8 cellular contexts compared by ENCODE assay signal in the genomic region with DNA sequence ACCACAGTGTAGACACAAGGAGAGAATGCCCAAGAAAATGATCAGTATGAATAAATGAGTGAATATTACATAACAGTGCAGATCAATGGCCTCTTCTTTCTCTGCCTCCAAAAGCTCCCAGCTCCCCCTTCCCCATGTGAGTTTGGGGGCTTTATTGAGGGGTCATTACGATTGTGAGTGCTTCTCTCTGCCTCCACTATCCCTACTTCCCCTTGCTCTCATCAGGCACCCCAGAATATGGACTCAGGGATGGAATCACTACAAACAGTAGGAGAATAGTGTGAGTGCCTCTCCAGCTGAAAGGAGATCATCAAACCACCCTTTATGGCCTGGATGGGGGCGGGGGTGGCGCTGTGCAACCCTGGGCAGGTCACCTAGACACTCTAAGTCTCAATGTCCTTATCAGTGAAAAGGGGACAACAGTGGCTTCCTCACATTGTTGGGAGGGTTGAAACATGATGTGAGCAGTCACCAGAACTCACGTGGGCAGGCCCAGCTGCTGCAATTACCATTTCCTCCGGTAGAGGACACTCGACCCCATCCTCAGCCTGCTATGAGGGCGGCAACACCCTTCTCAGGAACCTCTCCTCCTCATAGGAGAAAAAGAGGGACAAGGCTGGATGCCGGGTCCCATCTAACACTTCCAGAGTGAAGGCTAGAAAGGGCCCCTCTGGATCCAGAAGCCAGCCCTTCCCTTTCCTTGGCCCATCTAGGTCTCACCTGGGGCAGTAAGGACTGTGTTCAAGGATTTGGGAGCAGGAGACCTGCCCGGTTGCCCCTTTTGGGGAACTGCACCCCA. TPM values are rescaled to one million over a fixed set of nuclear protein-coding genes. Genes with fewer than 3 reads are reported as not detected.
A peak's percentile ranks its signal among the peaks of the same experiment; 100 is the strongest.
DNase-seq lines count a peak whose midpoint lies in the region; ATAC-seq and TF ChIP-seq lines count a peak whose summit lies in the region.

No MANE protein-coding gene starts in this region.

- H3K4me3 Mint-ChIP-seq in T-helper 17 cell, result peak overlapping the region; percentile 41

- WGBS in aorta, 2 donors, result 14 to 16% methylated on average over 9 of the region's 9 CpGs

- H3K27me3 ChIP-seq in AG04450 (ENCODE audit: control insufficient read depth, insufficient read depth, low read length) (peaks cover 26% of the 10 kb centered on the region), left ventricle myocardium inferior (ENCODE audit: low read depth) (peaks cover 39% of the 10 kb centered on the region), aorta (ENCODE audit: control insufficient read depth in 1 of 2, insufficient read depth in 2 of 2, low read length in 1 of 2) (no peaks in the 10 kb centered on the region)

- peaks cover 5% of the 10 kb centered on the region for H3K4me1 Mint-ChIP-seq in T-helper 17 cell

- H3K4me1 ChIP-seq in left ventricle myocardium inferior, result peaks cover 36% of the 10 kb centered on the region
- H3K4me1 ChIP-seq in aorta (ENCODE audit: control insufficient read depth in 1 of 2, insufficient read depth in 2 of 2, low read length in 2 of 2), result no peaks in the 10 kb centered on the region

- H3K27ac Mint-ChIP-seq in T-helper 17 cell, result peak overlapping the region; percentile 51

- POLR2A ChIA-PET in AG04450 (lab: Yijun Ruan, JAX), result interaction anchor here (0.9 kb wide), 1 partner anchor 55 kb away, joined by 3 read pairs; no protein-coding TSS in a partner anchor

- no peaks in the 10 kb centered on the region for H3K36me3 Mint-ChIP-seq in T-helper 17 cell (ENCODE audit: low read depth)

- H3K9me3 ChIP-seq in AG04450 (ENCODE audit: control insufficient read depth, insufficient read depth, low read length) (no peaks in the 10 kb centered on the region), T-helper 17 cell (ENCODE audit: control insufficient read depth, low read length, poor library complexity, severe bottlenecking) (no peaks in the 10 kb centered on the region), left ventricle myocardium inferior (replicated peaks) (no peaks in the 10 kb centered on the region), aorta (ENCODE audit: control insufficient read depth, low read length) (no peaks in the 10 kb centered on the region)

- DNase-seq in AG04450 (ENCODE audit: low read depth, low spot score) (peak; percentile 45), NCI-H1694 treated with DMSO at 0.1 percent for 48 hours (lab: John Stamatoyannopoulos, UW) (peak; percentile 76), T-helper 17 cell (peak; percentile 51 to 76 (median 61)), amniotic stem cell (lab: John Stamatoyannopoulos, UW) (peak; percentile 37), left ventricle myocardium inferior (peak; percentile 83), retina (peak; percentile 90), aorta (peak; percentile 86 to 92)

- TF ChIP-seq CTCF in AG04450 (IDR thresholded peaks at IDR 0.05; ENCODE audit: low read depth, low read length), result peak; percentile 95
- peak; percentile 97 for TF ChIP-seq CTCF in left ventricle myocardium inferior (IDR thresholded peaks at IDR 0.05; ENCODE audit: borderline replicate concordance)

- H3K4me3 ChIP-seq in AG04450 (ENCODE audit: low read depth, low read length) (no peak overlapping the region), left ventricle myocardium inferior (no peak overlapping the region), aorta (ENCODE audit: low read length in 2 of 2) (no peak overlapping the region)

- intact Hi-C loops in left ventricle myocardium inferior (cut with micrococcal nuclease), result loop anchor here (5.0 kb wide), 1 partner anchor 60 kb away; no protein-coding TSS in a partner anchor
- intact Hi-C loops in aorta (cut with DNase I), result loop anchor here (2.0 to 10.0 kb wide), 3 partner anchors 58 to 478 kb away; a partner anchor contains a TSS

- CTCF ChIA-PET in AG04450 (lab: Charles Lee), result interaction anchor here (0.9 to 2.6 kb wide), 7 partner anchors 9 to 118 kb away, joined by 3 to 20 read pairs (median 3); a partner anchor contains a TSS

- no peaks in the 10 kb centered on the region for H3K36me3 ChIP-seq in left ventricle myocardium inferior
- no peaks in the 10 kb centered on the region for H3K36me3 ChIP-seq in aorta (ENCODE audit: control insufficient read depth in 1 of 2, insufficient read depth in 2 of 2, low read length in 1 of 2)

- H3K27me3 Mint-ChIP-seq in T-helper 17 cell, result peaks cover 8% of the 10 kb centered on the region

- H3K27ac ChIP-seq in AG04450 (ENCODE audit: low read depth, low read length) (no peak overlapping the region), left ventricle myocardium inferior (replicated peaks) (no peak overlapping the region), aorta (ENCODE audit: low read depth in 1 of 2, low read length in 2 of 2) (no peak overlapping the region)

- ATAC-seq in GM19035 (IDR thresholded peaks at IDR 0.05; ENCODE audit: unreplicated experiment) (peak; percentile 42), T-helper 17 cell (peak; percentile 67), aorta (ENCODE audit: low FRiP score) (peak; percentile 84)

RNA-seq across cellular contexts. Expression of a gene that starts 2.1 kb away (rescaled TPM):
- 0.16 and 0.17 TPM in 2 replicates for polyA plus RNA-seq in AG04450 (2011; rRNA removed)
- polyA minus RNA-seq in AG04450 (2011; rRNA and poly(A)+ RNA removed), result not detected in 2 replicates
- 1 to 10 TPM in 1 of 2 donors, under 1 TPM in 1; 0.60 to 1.1 TPM for total RNA-seq in T-helper 17 cell
- 0.33 TPM for total RNA-seq in left ventricle myocardium inferior
- total RNA-seq in aorta, result 1 to 10 TPM; 1.3 to 1.5 TPM
- under 1 TPM in 1 of 2 donors, not detected in 1; 0.64 TPM for polyA plus RNA-seq in aorta

RNA-seq across cellular contexts. Expression of a gene that starts 28.2 kb away (rescaled TPM):
- polyA plus RNA-seq in AG04450 (2011; rRNA removed) (16.4 and 17.3 TPM in 2 replicates), aorta (10 to 100 TPM; 28.7 to 70.1 TPM)
- polyA minus RNA-seq in AG04450 (2011; rRNA and poly(A)+ RNA removed), result 26.2 and 35.4 TPM in 2 replicates
- total RNA-seq in T-helper 17 cell (100 to 1,000 TPM; 304 to 334 TPM), left ventricle myocardium inferior (74.1 TPM), aorta (100 to 1,000 TPM; 124 to 195 TPM)

RNA-seq across cellular contexts. Expression of a gene that starts 53.2 kb away (rescaled TPM):
- polyA plus RNA-seq in AG04450 (2011; rRNA removed) (6.5 and 9.8 TPM in 2 replicates), aorta (10 to 100 TPM; 42.4 to 59.0 TPM)
- polyA minus RNA-seq in AG04450 (2011; rRNA and poly(A)+ RNA removed), result 2.7 and 2.8 TPM in 2 replicates
- total RNA-seq in T-helper 17 cell (10 to 100 TPM; 12.0 to 12.8 TPM), left ventricle myocardium inferior (75.9 TPM), aorta (10 to 100 TPM; 18.3 to 18.8 TPM)

Comparison
In these comparisons a context has a peak if more than half of its experiments do, and no peak if none do; other contexts are left out.
1. DNase-seq: peak in every context shown above with its lines; median percentile 90 in retina; 89 in aorta; 83 in left ventricle myocardium inferior; 76 in NCI-H1694 treated with DMSO at 0.1 percent for 48 hours; 61 in T-helper 17 cell; 45 in AG04450; 37 in amniotic stem cell.